Comparison of ENCODE assay signal across 8 cellular contexts in the genomic region with DNA sequence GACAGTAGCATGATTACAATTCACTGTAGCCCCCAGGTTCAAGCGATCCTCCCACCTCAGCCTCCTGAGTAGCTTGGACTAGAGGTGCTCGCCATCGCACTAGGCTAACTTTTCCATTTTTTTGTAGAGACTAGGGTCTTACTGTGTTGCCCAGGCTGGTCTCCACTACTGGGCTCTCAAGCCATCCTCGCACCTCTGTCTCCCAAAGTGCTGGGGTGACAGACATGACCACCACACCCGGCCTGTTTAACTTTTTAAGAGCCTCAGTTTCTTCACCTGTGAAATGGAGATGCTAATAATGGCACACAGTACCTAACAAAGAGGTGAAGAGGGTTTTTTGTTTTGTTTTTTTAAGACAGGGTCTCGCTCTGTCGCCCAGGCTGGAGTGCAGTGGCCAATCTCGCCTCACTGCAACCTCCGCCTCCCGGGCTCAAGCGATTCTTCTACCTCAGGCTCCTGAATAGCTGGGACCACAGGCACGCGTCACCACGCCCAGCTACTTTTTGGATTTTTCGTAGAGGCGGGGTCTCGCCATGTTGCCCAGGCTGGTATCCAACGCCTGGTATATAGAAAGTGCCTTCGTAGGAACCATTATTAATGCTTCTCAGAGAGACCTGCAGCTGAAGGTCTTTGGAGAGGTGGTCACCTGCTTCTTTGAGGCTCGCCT. TPM values are rescaled to one million over a fixed set of nuclear protein-coding genes. Genes with fewer than 3 reads are reported as not detected.
DNase-seq lines count a peak whose midpoint lies in the region; ATAC-seq and TF ChIP-seq lines count a peak whose summit lies in the region.

No MANE protein-coding gene starts in this region.

- H3K9ac ChIP-seq in SK-N-SH, result peak overlapping the region; percentile 90

- H3K4me2 ChIP-seq in SK-N-SH, result peak overlapping the region; percentile 94

- no peak for ATAC-seq in SK-N-SH treated with all-trans-retinoic acid at 6 μM for 48 hours
- ATAC-seq in HG03135 (IDR thresholded peaks at IDR 0.05; ENCODE audit: unreplicated experiment), result no peak

- H3K4me1 ChIP-seq in SK-N-SH (ENCODE audit: control insufficient read depth in 1 of 2, insufficient read depth in 2 of 2, low read depth in 1 of 2, low read length in 1 of 2), result peaks cover 17 to 21% of the 10 kb centered on the region in 2 experiments; a peak in 3 of 4 replicates
- peaks cover 19 to 58% (median 29%) of the 10 kb centered on the region in 4 donors for H3K4me1 ChIP-seq in stomach

- TF ChIP-seq EP300 in SK-N-SH (IDR thresholded peaks at IDR 0.05; ENCODE audit: borderline replicate concordance in 1 of 2, low read depth in 1 of 2, low read length in 1 of 2), result no peak
- no peak for TF ChIP-seq EP300 in stomach (IDR thresholded peaks at IDR 0.05)

- intact Hi-C loops in stomach (cut with DNase I; ENCODE audit: low total_unique reads), result no loop called here

- TF ChIP-seq CTCF in SK-N-SH (IDR thresholded peaks at IDR 0.05), result no peak
- TF ChIP-seq CTCF in stomach (IDR thresholded peaks at IDR 0.05), result no peak

- H3K9me2 ChIP-seq in SK-N-SH, result no peaks in the 10 kb centered on the region

- H3K27me3 ChIP-seq in SK-N-SH (ENCODE audit: insufficient read depth), result no peaks in the 10 kb centered on the region
- no peaks in the 10 kb centered on the region for H3K27me3 ChIP-seq in stomach

- no peak for DNase-seq in SK-N-SH
- DNase-seq in activated effector memory CD4-positive, alpha-beta T cell treated with Interleukin-2 at 50 U/mL for 16 hours, result peak; percentile 31
- DNase-seq in stomach, result peak; percentile 35
- no peak for DNase-seq in SW480 (ENCODE audit: low spot score)
- no peak for DNase-seq in NCI-H345 (lab: John Stamatoyannopoulos, UW)

- H3K36me3 ChIP-seq in SK-N-SH (replicated peaks in 1 of 2; ENCODE audit: control insufficient read depth in 1 of 2, insufficient read depth in 2 of 2, low read length in 1 of 2) (no peaks in the 10 kb centered on the region), stomach (peaks cover 0 to 14% (median 3%) of the 10 kb centered on the region in 4 donors)

- POLR2A ChIA-PET in SK-N-SH (lab: Yijun Ruan, JAX), result interaction anchor here (0.6 to 2.1 kb wide), 6 partner anchors 10 to 57 kb away, joined by 3 to 5 read pairs (median 3); partner anchors contain the start of genes PBXIP1 and PYGO2

- peaks cover 12% of the 10 kb centered on the region; the same call in 1 of the 2 replicates for H3K79me2 ChIP-seq in SK-N-SH (ENCODE audit: insufficient read depth)

- TF ChIP-seq RAD21 in SK-N-SH (IDR thresholded peaks at IDR 0.05; ENCODE audit: low read length), result no peak

- H3K4me3 ChIP-seq in SK-N-SH (ENCODE audit: low read depth in 2 of 2, low read length in 1 of 2), result peak overlapping the region; percentile 63 to 77
- peak overlapping the region; percentile 56 for H3K4me3 ChIP-seq in iPS-18c (ENCODE audit: insufficient read depth, low read depth, low read length)
- H3K4me3 ChIP-seq in stomach, result peak overlapping the region; percentile 60 to 73 (median 62)

- no peak for TF ChIP-seq POLR2A in stomach (IDR thresholded peaks at IDR 0.05)

- H3K27ac ChIP-seq in SK-N-SH (ENCODE audit: low read depth in 2 of 2, low read length in 1 of 2) (peak overlapping the region; percentile 94 to 95; a peak in 3 of 4 replicates), stomach (peak overlapping the region; percentile 94 to 99 (median 98))

- CTCF ChIA-PET in SK-N-SH (lab: Yijun Ruan, JAX), result interaction anchor here (0.6 to 6.6 kb wide), 22 partner anchors 8 to 456 kb away, joined by 3 to 34 read pairs (median 4); partner anchors contain the start of gene PYGO2

- H4K20me1 ChIP-seq in SK-N-SH (ENCODE audit: insufficient read depth), result no peaks in the 10 kb centered on the region

- peaks cover 12% of the 10 kb centered on the region for H3F3A ChIP-seq in SK-N-SH (replicated peaks; ENCODE audit: insufficient read depth)

- peak overlapping the region; percentile 94 for H2AFZ ChIP-seq in SK-N-SH (ENCODE audit: low read depth)

- WGBS in SK-N-SH (ENCODE audit: low lambda C conversion rate), result 52% methylated on average over 20 of the region's 20 CpGs
- WGBS in stomach, 5 donors, result 38 to 49% (median 42%) methylated on average over 15 to 20 of the region's 20 CpGs

- no peaks in the 10 kb centered on the region for H3K9me3 ChIP-seq in SK-N-SH
- H3K9me3 ChIP-seq in iPS-18c (ENCODE audit: control insufficient read depth, insufficient read depth, low read length), result no peaks in the 10 kb centered on the region
- H3K9me3 ChIP-seq in stomach, result no peaks in the 10 kb centered on the region

TF ChIP-seq in SK-N-SH, 30 proteins besides CTCF, POLR2A, EP300 and RAD21 (continues in another document):
- no peak for TF ChIP-seq JUND (IDR thresholded peaks at IDR 0.05)
- TF ChIP-seq RFX5 (IDR thresholded peaks at IDR 0.05; ENCODE audit: low read length), result no peak
- no peak for TF ChIP-seq GATA2 (CRISPR knock-in tag; IDR thresholded peaks at IDR 0.05)
- no peak for TF ChIP-seq ELF1 (IDR thresholded peaks at IDR 0.05)
- no peak for TF ChIP-seq RXRA (IDR thresholded peaks at IDR 0.05; ENCODE audit: borderline replicate concordance, low read depth)
- no peak for TF ChIP-seq SIN3A (IDR thresholded peaks at IDR 0.05; ENCODE audit: borderline replicate concordance, low read depth, low read length)
- TF ChIP-seq ZBTB33 (IDR thresholded peaks at IDR 0.05; ENCODE audit: borderline replicate concordance, low read depth), result no peak
- no peak for TF ChIP-seq YY1 (IDR thresholded peaks at IDR 0.05; ENCODE audit: low read depth)

TF ChIP-seq in SK-N-SH treated with all-trans-retinoic acid at 6 μM for 48 hours, 23 proteins besides CTCF, POLR2A, EP300 and RAD21 (continues in another document):
- TF ChIP-seq ESRRG (CRISPR knock-in tag; IDR thresholded peaks at IDR 0.05) (no peak), ZNF565 (CRISPR knock-in tag; conservative IDR thresholded peaks at IDR 0.05; ENCODE audit: low read depth) (no peak), ISL1 (CRISPR knock-in tag; IDR thresholded peaks at IDR 0.05) (no peak), GLIS3 (CRISPR knock-in tag; IDR thresholded peaks at IDR 0.05) (no peak), PATZ1 (CRISPR knock-in tag; IDR thresholded peaks at IDR 0.05; ENCODE audit: borderline replicate concordance) (no peak), TCF4 (CRISPR knock-in tag; IDR thresholded peaks at IDR 0.05; ENCODE audit: borderline replicate concordance) (no peak), BACH2 (CRISPR knock-in tag; IDR thresholded peaks at IDR 0.05; ENCODE audit: borderline replicate concordance) (no peak), SNAI2 (CRISPR knock-in tag; IDR thresholded peaks at IDR 0.05) (no peak), CSDC2 (CRISPR knock-in tag; IDR thresholded peaks at IDR 0.05) (no peak)
- TF ChIP-seq, protein P1, sequence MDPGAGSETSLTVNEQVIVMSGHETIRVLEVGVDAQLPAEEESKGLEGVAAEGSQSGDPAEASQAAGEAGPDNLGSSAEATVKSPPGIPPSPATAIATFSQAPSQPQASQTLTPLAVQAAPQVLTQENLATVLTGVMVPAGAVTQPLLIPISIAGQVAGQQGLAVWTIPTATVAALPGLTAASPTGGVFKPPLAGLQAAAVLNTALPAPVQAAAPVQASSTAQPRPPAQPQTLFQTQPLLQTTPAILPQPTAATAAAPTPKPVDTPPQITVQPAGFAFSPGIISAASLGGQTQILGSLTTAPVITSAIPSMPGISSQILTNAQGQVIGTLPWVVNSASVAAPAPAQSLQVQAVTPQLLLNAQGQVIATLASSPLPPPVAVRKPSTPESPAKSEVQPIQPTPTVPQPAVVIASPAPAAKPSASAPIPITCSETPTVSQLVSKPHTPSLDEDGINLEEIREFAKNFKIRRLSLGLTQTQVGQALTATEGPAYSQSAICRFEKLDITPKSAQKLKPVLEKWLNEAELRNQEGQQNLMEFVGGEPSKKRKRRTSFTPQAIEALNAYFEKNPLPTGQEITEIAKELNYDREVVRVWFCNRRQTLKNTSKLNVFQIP (CRISPR knock-in tag; IDR thresholded peaks at IDR 0.05; ENCODE audit: borderline replicate concordance, low read depth), result no peak

RNA-seq across cellular contexts. Expression of gene PMVK, which starts 0.6 kb away (rescaled TPM):
- 50.7 and 59.6 TPM in 2 replicates for polyA plus RNA-seq in SK-N-SH (2012; rRNA removed)
- 47.2 and 53.7 TPM in 2 replicates for polyA plus RNA-seq in SK-N-SH (2012; cell fraction: cytosol; rRNA removed)
- 20.1 and 23.1 TPM in 2 replicates for polyA plus RNA-seq in SK-N-SH (2012; cell fraction: nucleus; rRNA removed)
- total RNA-seq in stomach, result 10 to 100 TPM; 10.1 to 47.3 (median 36.8) TPM
- 10 to 100 TPM; 37.4 to 57.1 (median 45.2) TPM for polyA plus RNA-seq in stomach

RNA-seq across cellular contexts. Expression of gene PBXIP1, which starts 20.0 kb away (rescaled TPM):
- 55.9 and 64.3 TPM in 2 replicates for polyA plus RNA-seq in SK-N-SH (2012; rRNA removed)
- 35.9 and 48.4 TPM in 2 replicates for polyA plus RNA-seq in SK-N-SH (2012; cell fraction: cytosol; rRNA removed)
- polyA plus RNA-seq in SK-N-SH (2012; cell fraction: nucleus; rRNA removed), result 79.8 and 90.9 TPM in 2 replicates
- total RNA-seq in stomach, result 100 to 1,000 TPM in 1 of 5 donors, 10 to 100 TPM in 4; 66.5 to 123 (median 81.1) TPM
- polyA plus RNA-seq in stomach, result 10 to 100 TPM; 19.7 to 59.0 (median 33.4) TPM

RNA-seq across cellular contexts. Expression of gene PYGO2, which starts 25.7 kb away (rescaled TPM):
- polyA plus RNA-seq in SK-N-SH (2012; rRNA removed) (23.3 and 28.2 TPM in 2 replicates), stomach (10 to 100 TPM; 12.2 to 19.8 (median 16.1) TPM)
- 14.3 and 19.8 TPM in 2 replicates for polyA plus RNA-seq in SK-N-SH (2012; cell fraction: cytosol; rRNA removed)
- polyA plus RNA-seq in SK-N-SH (2012; cell fraction: nucleus; rRNA removed), result 36.8 and 45.8 TPM in 2 replicates
- total RNA-seq in stomach, result 10 to 100 TPM in 4 of 5 donors, 1 to 10 TPM in 1; 8.1 to 75.3 (median 36.2) TPM

RNA-seq across cellular contexts. Expression of gene SHC1, which starts 34.7 kb away (rescaled TPM):
- polyA plus RNA-seq in SK-N-SH (2012; rRNA removed) (338 and 395 TPM in 2 replicates), stomach (10 to 100 TPM; 43.7 to 58.8 (median 56.1) TPM)
- 199 and 274 TPM in 2 replicates for polyA plus RNA-seq in SK-N-SH (2012; cell fraction: cytosol; rRNA removed)
- 1,066 and 1,388 TPM in 2 replicates for polyA plus RNA-seq in SK-N-SH (2012; cell fraction: nucleus; rRNA removed)
- total RNA-seq in stomach, result 10 to 100 TPM; 23.2 to 81.1 (median 59.6) TPM

RNA-seq across cellular contexts. Expression of gene CKS1B, which starts 38.6 kb away (rescaled TPM):
- polyA plus RNA-seq in SK-N-SH (2012; rRNA removed), result 256 and 308 TPM in 2 replicates
- polyA plus RNA-seq in SK-N-SH (2012; cell fraction: cytosol; rRNA removed), result 286 and 340 TPM in 2 replicates
- polyA plus RNA-seq in SK-N-SH (2012; cell fraction: nucleus; rRNA removed), result 86.1 and 118 TPM in 2 replicates
- total RNA-seq in stomach, result 10 to 100 TPM in 2 of 5 donors, 1 to 10 TPM in 3; 4.7 to 36.1 (median 5.2) TPM
- 10 to 100 TPM; 40.9 to 73.3 (median 63.9) TPM for polyA plus RNA-seq in stomach

Comparison
In these comparisons a context has a peak if more than half of its experiments do, and no peak if none do; other contexts are left out.
1. DNase-seq: peak in activated effector memory CD4-positive, alpha-beta T cell treated with Interleukin-2 at 50 U/mL for 16 hours (single experiment) and stomach (single experiment); none in SK-N-SH (single experiment), SW480 (single experiment) and NCI-H345 (single experiment).
2. Peak in every context shown above with its lines, with median percentiles within 50 percentile points of each other: H3K4me3 ChIP-seq.